ENCODE assay signal across 1 cellular context in genomic region chr11:130074736-130075135, GRCh38.
A peak's percentile ranks its signal among the peaks of the same experiment; 100 is the strongest.
TF ChIP-seq lines count a peak whose summit lies in the region.

No MANE protein-coding gene starts in this region.

TF ChIP-seq in HEK293, 187 proteins besides CTCF, POLR2A, EP300 and RAD21 (continued from another document):
- TF ChIP-seq PRDM6 (tag by site-specific recombination; IDR thresholded peaks at IDR 0.05), result peak; percentile 53
